Comparison of ENCODE assay signal across 8 cellular contexts in the genomic region with DNA sequence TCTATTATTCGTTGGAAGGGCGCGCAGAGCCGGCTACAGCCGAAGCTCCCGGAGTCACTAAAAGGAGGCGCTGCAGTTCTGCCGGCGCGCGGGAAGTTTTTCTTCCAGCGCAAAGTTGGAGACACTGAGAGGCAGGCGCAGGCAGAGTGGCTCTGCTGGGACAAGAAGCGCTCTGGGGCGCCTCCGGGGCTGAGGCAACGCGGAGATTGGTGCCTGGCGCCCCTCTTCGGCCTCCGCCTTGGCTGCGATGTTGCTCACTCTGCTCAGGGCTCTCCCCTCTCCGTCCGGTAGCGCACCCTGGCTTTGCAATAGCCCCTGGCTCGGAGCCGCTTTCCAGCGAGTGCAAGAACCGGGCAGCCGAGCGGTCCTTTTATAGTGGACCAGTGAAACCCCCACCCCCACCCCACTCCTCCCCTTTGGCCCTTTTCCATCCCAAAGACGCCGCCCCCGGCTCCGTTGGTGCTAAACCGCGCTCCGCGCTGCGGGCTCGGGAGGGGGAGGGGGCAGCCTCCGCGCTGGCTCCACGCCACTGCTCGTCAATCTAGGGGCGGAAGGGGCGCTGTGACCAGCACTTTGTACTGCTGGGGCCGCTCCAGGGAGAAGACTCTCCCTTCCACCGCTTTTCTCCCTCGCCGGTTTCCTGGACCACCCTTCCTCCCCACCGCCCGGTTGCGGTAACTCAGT. TPM values are rescaled to one million over a fixed set of nuclear protein-coding genes. Genes with fewer than 3 reads are reported as not detected.
DNase-seq lines count a peak whose midpoint lies in the region; ATAC-seq, FAIRE-seq and TF ChIP-seq lines count a peak whose summit lies in the region.

TSS of gene ADAMTS1 (minus strand) at position 344 of the 684 bp plus-strand sequence. CDS start 455 bp downstream, outside the sequence.

- peaks cover 1% of the 10 kb centered on the region for H3K9me3 Mint-ChIP-seq in activated naive CD4-positive, alpha-beta T cell treated with anti-CD3 and anti-CD28 coated beads, Interleukin-2, amount 10 ng/mL, durations not matched to agents 7 days and 5 days

- peak within 1 kb of the TSS; percentile 68 for H3K4me3 Mint-ChIP-seq in activated naive CD4-positive, alpha-beta T cell treated with anti-CD3 and anti-CD28 coated beads, Interleukin-2, amount 10 ng/mL, durations not matched to agents 7 days and 5 days

- H3K4me1 ChIP-seq in SJCRH30 (peaks cover 18% of the 10 kb centered on the region), kidney (ENCODE audit: control insufficient read depth in 1 of 2, insufficient read depth in 1 of 2, low read depth in 1 of 2, low read length in 2 of 2) (peaks cover 12 to 16% of the 10 kb centered on the region in 2 donors), skeletal muscle satellite cell (ENCODE audit: control insufficient read depth, insufficient read depth, low read length) (peaks cover 21% of the 10 kb centered on the region)

- FAIRE-seq in kidney (lab: Jason Lieb, UNC) (no peak), GM12891 (lab: Jason Lieb, UNC) (no peak)

- H3K27ac Mint-ChIP-seq in activated naive CD4-positive, alpha-beta T cell treated with anti-CD3 and anti-CD28 coated beads, Interleukin-2, amount 10 ng/mL, durations not matched to agents 7 days and 5 days, result peak within 1 kb of the TSS; percentile 64

- peaks cover 71% of the 10 kb centered on the region for H3K27me3 Mint-ChIP-seq in activated naive CD4-positive, alpha-beta T cell treated with anti-CD3 and anti-CD28 coated beads, Interleukin-2, amount 10 ng/mL, durations not matched to agents 7 days and 5 days

- H3K4me1 Mint-ChIP-seq in activated naive CD4-positive, alpha-beta T cell treated with anti-CD3 and anti-CD28 coated beads, Interleukin-2, amount 10 ng/mL, durations not matched to agents 7 days and 5 days, result peaks cover 38% of the 10 kb centered on the region

- H3K4me3 ChIP-seq in SJCRH30 (peak within 1 kb of the TSS; percentile 85), kidney (ENCODE audit: low read length in 2 of 2) (peak within 1 kb of the TSS; percentile 82 to 87), skeletal muscle satellite cell (ENCODE audit: low read length) (peak within 1 kb of the TSS; percentile 91)

- H3K36me3 ChIP-seq in SJCRH30 (peaks cover 40% of the 10 kb centered on the region), kidney (ENCODE audit: control insufficient read depth in 1 of 2, insufficient read depth in 2 of 2, low read length in 2 of 2) (peaks cover 15 to 23% of the 10 kb centered on the region in 2 donors), skeletal muscle satellite cell (ENCODE audit: insufficient read depth, low read length) (peaks cover 22% of the 10 kb centered on the region)

- CTCF ChIA-PET in activated naive CD4-positive, alpha-beta T cell treated with anti-CD3 and anti-CD28 coated beads, Interleukin-2, amount 10 ng/mL, durations not matched to agents 7 days and 5 days (lab: Charles Lee), result interaction anchor here (1.0 to 1.3 kb wide), 3 partner anchors 13 to 82 kb away, joined by 3 read pairs; no protein-coding TSS in a partner anchor

- H3K27ac ChIP-seq in SJCRH30 (peak within 1 kb of the TSS; percentile 95), kidney (ENCODE audit: low read depth in 2 of 2, low read length in 2 of 2) (peak within 1 kb of the TSS; percentile 88 to 99)

- H3K9me3 ChIP-seq in SJCRH30 (replicated peaks) (no peaks in the 10 kb centered on the region), kidney (ENCODE audit: control insufficient read depth in 1 of 2, low read length in 2 of 2) (no peaks in the 10 kb centered on the region), skeletal muscle satellite cell (replicated peaks; ENCODE audit: low read length) (no peaks in the 10 kb centered on the region)

- intact Hi-C loops in kidney (cut with DNase I), result loop anchor here (10.0 kb wide), 1 partner anchor 1900 kb away; no protein-coding TSS in a partner anchor

- peak within 1 kb of the TSS; percentile 97 for H3K4me2 ChIP-seq in skeletal muscle satellite cell (ENCODE audit: low read length)

- peaks cover 15% of the 10 kb centered on the region for H3K36me3 Mint-ChIP-seq in activated naive CD4-positive, alpha-beta T cell treated with anti-CD3 and anti-CD28 coated beads, Interleukin-2, amount 10 ng/mL, durations not matched to agents 7 days and 5 days

- DNase-seq in activated naive CD4-positive, alpha-beta T cell treated with anti-CD3 and anti-CD28 coated beads, Interleukin-2, amount 10 ng/mL, durations not matched to agents 7 days and 5 days, result peak; percentile 29
- DNase-seq in activated naive CD4-positive, alpha-beta T cell treated with anti-CD3 and anti-CD28 coated beads, Interleukin-2, amount 50 U/mL, for 16 hours, result no peak
- DNase-seq in SJCRH30 (peak; percentile 92 to 93), cortex of kidney (lab: John Stamatoyannopoulos, UW) (peak; percentile 32), kidney (peak; percentile 98), GM12891 (ENCODE audit: insufficient read length, low spot score) (no peak)

- no peak for ATAC-seq in HG03159 (IDR thresholded peaks at IDR 0.05; ENCODE audit: unreplicated experiment)

- TF ChIP-seq POLR2A in GM12891 (IDR thresholded peaks at IDR 0.05; ENCODE audit: low read depth, low read length), result no peak

- peak; percentile 35 for TF ChIP-seq CTCF in kidney (IDR thresholded peaks at IDR 0.05; ENCODE audit: borderline replicate concordance, extremely low read depth, insufficient read depth)

- H3K27me3 ChIP-seq in SJCRH30 (no peaks in the 10 kb centered on the region), skeletal muscle satellite cell (ENCODE audit: control insufficient read depth, insufficient read depth, low read length) (no peaks in the 10 kb centered on the region)

- H3K9ac ChIP-seq in kidney (ENCODE audit: low read length in 2 of 2) (peak within 1 kb of the TSS; percentile 95 to 97), skeletal muscle satellite cell (ENCODE audit: low read depth, low read length) (peak within 1 kb of the TSS; percentile 95)

TF ChIP-seq in GM12891, 5 proteins besides CTCF, POLR2A, EP300 and RAD21:
- TF ChIP-seq TAF1 (IDR thresholded peaks at IDR 0.05; ENCODE audit: low read depth, low read length) (no peak), PAX5 (IDR thresholded peaks at IDR 0.05; ENCODE audit: insufficient read depth, low read length, severe bottlenecking) (no peak), SPI1 (IDR thresholded peaks at IDR 0.05; ENCODE audit: low read depth, low read length) (no peak), POU2F2 (IDR thresholded peaks at IDR 0.05; ENCODE audit: low read depth, low read length) (no peak), POLR2AphosphoS5 (IDR thresholded peaks at IDR 0.05; ENCODE audit: low read depth, low read length) (no peak)

RNA-seq across cellular contexts. Expression of gene ADAMTS1, which starts in this region (rescaled TPM):
- 188 and 220 TPM in 2 replicates for total RNA-seq in SJCRH30 (2014; rRNA removed; shearing (Covaris generic))
- total RNA-seq in kidney, result 343 TPM
- polyA plus RNA-seq in kidney (ENCODE audit: insufficient read depth, low read depth, low replicate concordance), result 16.0 TPM
- 208 and 270 TPM in 2 replicates for total RNA-seq in skeletal muscle satellite cell (2012; rRNA removed)
- not detected for polyA plus RNA-seq in GM12891 (2012; ENCODE audit: low read depth, missing spikeins)

Comparison
In these comparisons a context has a peak if more than half of its experiments do, and no peak if none do; other contexts are left out.
1. DNase-seq: peak in activated naive CD4-positive, alpha-beta T cell treated with anti-CD3 and anti-CD28 coated beads, Interleukin-2, amount 10 ng/mL, durations not matched to agents 7 days and 5 days (single experiment), SJCRH30 (2 of 2), cortex of kidney (single experiment) and kidney (single experiment); none in activated naive CD4-positive, alpha-beta T cell treated with anti-CD3 and anti-CD28 coated beads, Interleukin-2, amount 50 U/mL, for 16 hours (single experiment) and GM12891 (single experiment).
2. Peak in every context shown above with its lines, with median percentiles within 50 percentile points of each other: H3K4me3 ChIP-seq.